ENCODE assay signal across 8 cellular contexts in genomic region chr17:78133971-78134898, GRCh38. TPM values are rescaled to one million over a fixed set of nuclear protein-coding genes. Genes with fewer than 3 reads are reported as not detected.
DNase-seq lines count a peak whose midpoint lies in the region; ATAC-seq and TF ChIP-seq lines count a peak whose summit lies in the region.

No MANE protein-coding gene starts in this region.

- DNase-seq in NCI-H1694 (lab: John Stamatoyannopoulos, UW): peak; percentile 19
- DNase-seq in cerebellar cortex (ENCODE audit: low spot score): peak; percentile 68
- peak; percentile 79 for DNase-seq in naive B cell
- no peak for DNase-seq in LoVo (ENCODE audit: low spot score)
- no peak for DNase-seq in NCI-H2171 (lab: John Stamatoyannopoulos, UW)

- H3K9me3 Mint-ChIP-seq in naive B cell: no peaks in the 10 kb centered on the region

- H3K36me3 Mint-ChIP-seq in naive B cell: peaks cover 8% of the 10 kb centered on the region in 2 donors

- peak overlapping the region; percentile 81 to 99 (median 96) for H3K27ac Mint-ChIP-seq in naive B cell

- TF ChIP-seq CTCF in GM12873 (IDR thresholded peaks at IDR 0.05; ENCODE audit: insufficient read depth, low read depth, low read length, missing control alignments): peak; percentile 75

- H3K4me1 Mint-ChIP-seq in naive B cell: peaks cover 80 to 90% (median 81%) of the 10 kb centered on the region in 3 donors

- H3K4me3 Mint-ChIP-seq in naive B cell: peak overlapping the region; percentile 52 to 100 (median 96)

- peak; percentile 30 to 46 for ATAC-seq in activated CD4-positive, CD25-positive, alpha-beta regulatory T cell treated with anti-CD3 and anti-CD28 coated beads, Interleukin-2, amount 50 U/mL, for 24 hours
- ATAC-seq in naive B cell (ENCODE audit: low read depth in 2 of 2) (peak; percentile 33 to 37), GM19328 (IDR thresholded peaks at IDR 0.05; ENCODE audit: unreplicated experiment) (no peak)

- no peaks in the 10 kb centered on the region for H3K27me3 Mint-ChIP-seq in naive B cell

RNA-seq across cellular contexts. Expression of gene TMC8, which starts 3.7 kb away (rescaled TPM):
- polyA plus RNA-seq in naive B cell (ENCODE audit: low read depth in 6 of 6): 100 to 1,000 TPM in 1 of 6 donors, 10 to 100 TPM in 5; 26.2 to 103 (median 55.2) TPM

RNA-seq across cellular contexts. Expression of gene TMC6, which starts 5.7 kb away (rescaled TPM):
- 100 to 1,000 TPM in 5 of 6 donors, 10 to 100 TPM in 1; 84.9 to 170 (median 141) TPM for polyA plus RNA-seq in naive B cell (ENCODE audit: low read depth in 6 of 6)

RNA-seq across cellular contexts. Expression of gene C17orf99, which starts 11.9 kb away (rescaled TPM):
- under 1 TPM in 1 of 6 donors, not detected in 5; 0.42 TPM for polyA plus RNA-seq in naive B cell (ENCODE audit: low read depth in 6 of 6)

RNA-seq across cellular contexts. Expression of gene SYNGR2, which starts 34.1 kb away (rescaled TPM):
- 100 to 1,000 TPM; 490 to 908 (median 562) TPM for polyA plus RNA-seq in naive B cell (ENCODE audit: low read depth in 6 of 6)

RNA-seq across cellular contexts. Expression of gene TK1, which starts 52.6 kb away (rescaled TPM):
- polyA plus RNA-seq in naive B cell (ENCODE audit: low read depth in 6 of 6): 1 to 10 TPM in 5 of 6 donors, under 1 TPM in 1; 0.91 to 3.5 (median 2.1) TPM

Comparison
In these comparisons a context has a peak if more than half of its experiments do, and no peak if none do; other contexts are left out.
1. DNase-seq: peak in NCI-H1694 (single experiment), cerebellar cortex (single experiment) and naive B cell (single experiment); none in LoVo (single experiment) and NCI-H2171 (single experiment).